Comparison of ENCODE assay signal across 16 cellular contexts in the genomic region with DNA sequence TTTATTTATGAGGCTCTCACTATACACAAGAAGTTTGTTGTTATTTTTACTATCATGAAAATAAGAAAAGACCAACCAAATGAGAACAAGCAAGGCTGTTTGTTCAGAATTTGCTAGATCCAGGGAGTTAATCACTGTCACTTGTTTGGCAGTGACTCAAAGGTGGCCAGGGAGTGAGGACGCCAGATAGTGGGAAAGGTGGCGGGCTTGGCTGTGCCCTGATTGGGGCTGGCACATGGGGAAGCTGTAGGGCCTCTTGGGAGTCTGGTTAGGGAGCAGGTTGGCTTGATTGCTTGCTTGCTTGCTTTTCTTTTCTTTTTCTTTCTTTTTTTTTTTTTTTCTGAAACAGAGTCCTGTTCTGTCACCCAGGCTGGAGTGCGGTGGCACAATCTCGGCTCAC. TPM values are rescaled to one million over a fixed set of nuclear protein-coding genes. Genes with fewer than 3 reads are reported as not detected.
"Had no signal": no experiment of that assay in that cellular context is flagged by ENCODE, and none has a peak within 500 bp of the region (broad histone marks: within the 10 kb centered on the region; RNA-seq: fewer than 3 reads in every experiment).

No MANE protein-coding gene starts in this region.

- H3K9me3 ChIP-seq: gastrocnemius medialis, heart right ventricle, mucosa of descending colon had no signal

- DNase-seq: activated CD4-positive, alpha-beta T cell treated with anti-CD3 and anti-CD28 coated beads for 1 hour; activated CD4-positive, alpha-beta T cell treated with anti-CD3 and anti-CD28 coated beads, Interleukin-2, amount 50 U/mL, for 4 hours; activated naive CD4-positive, alpha-beta T cell treated with Interleukin-2 at 50 U/mL for 16 hours; erythroblast; gastrocnemius medialis; heart right ventricle; mucosa of descending colon; naive thymus-derived CD4-positive, alpha-beta T cell; retina; stimulated activated CD4-positive, alpha-beta T cell treated with anti-CD3 and anti-CD28 coated beads, Interleukin-15, amount 100 ng/mL, for 24 hours; stimulated activated CD4-positive, alpha-beta T cell treated with anti-CD3 and anti-CD28 coated beads, Interleukin-4, amount 100 ng/mL, for 24 hours; stimulated activated naive CD4-positive, alpha-beta T cell had no signal

- H3K36me3 ChIP-seq: gastrocnemius medialis, heart right ventricle had no signal

- H3K4me3 ChIP-seq: gastrocnemius medialis, heart right ventricle, mucosa of descending colon, skin epidermis had no signal

- H3K4me1 ChIP-seq: gastrocnemius medialis had no signal

- ATAC-seq: activated T-helper 17 cell treated with anti-CD3 and anti-CD28 coated beads, Interleukin-2, amount 50 U/mL, for 72 hours; gastrocnemius medialis; left lobe of liver; mucosa of descending colon had no signal

- H3K27ac ChIP-seq: gastrocnemius medialis, heart right ventricle, skin epidermis had no signal

RNA-seq across cellular contexts. Expression of gene SLC22A11, which starts 17.9 kb away (rescaled TPM):
- total RNA-seq: activated T-helper 17 cell treated with anti-CD3 and anti-CD28 coated beads, Interleukin-2, amount 50 U/mL, for 72 hours; gastrocnemius medialis; heart right ventricle; naive thymus-derived CD4-positive, alpha-beta T cell; subcutaneous adipose tissue had no signal
- polyA plus RNA-seq: heart right ventricle; naive thymus-derived CD4-positive, alpha-beta T cell had no signal

RNA-seq across cellular contexts. Expression of gene SLC22A12, which starts 53.1 kb away (rescaled TPM):
- total RNA-seq: activated T-helper 17 cell treated with anti-CD3 and anti-CD28 coated beads, Interleukin-2, amount 50 U/mL, for 72 hours; gastrocnemius medialis; heart right ventricle; left lobe of liver; mucosa of descending colon; naive thymus-derived CD4-positive, alpha-beta T cell; subcutaneous adipose tissue had no signal
- polyA plus RNA-seq: heart right ventricle; naive thymus-derived CD4-positive, alpha-beta T cell had no signal
